In the genomic region with DNA sequence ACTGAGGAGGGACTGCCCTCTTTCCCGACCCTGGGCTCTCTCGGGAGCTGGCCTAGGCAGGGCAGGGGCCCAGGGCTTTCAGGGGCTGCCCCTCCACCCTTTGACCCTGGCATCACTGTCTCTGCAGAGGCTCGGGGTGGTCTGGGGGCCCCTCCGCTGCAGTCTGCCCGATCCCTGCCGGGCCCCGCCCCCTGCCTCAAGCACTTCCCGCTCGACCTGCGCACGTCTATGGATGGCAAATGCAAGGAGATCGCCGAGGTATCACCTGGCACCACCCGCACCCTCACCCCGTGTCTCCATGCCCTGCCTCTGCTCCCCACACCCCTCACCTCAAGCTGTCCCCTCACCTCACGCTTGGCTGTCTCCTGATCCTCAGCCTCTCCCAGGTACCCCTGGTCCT, we compare ENCODE assay signal across 12 cellular contexts. TPM values are rescaled to one million over a fixed set of nuclear protein-coding genes. Genes with fewer than 3 reads are reported as not detected.
A peak's percentile ranks its signal among the peaks of the same experiment; 100 is the strongest.
DNase-seq lines count a peak whose midpoint lies in the region; ATAC-seq and TF ChIP-seq lines count a peak whose summit lies in the region.
"Had no signal": no experiment of that assay in that cellular context is flagged by ENCODE, and none has a peak within 500 bp of the region (broad histone marks: within the 10 kb centered on the region; RNA-seq: fewer than 3 reads in every experiment).

No MANE protein-coding gene starts in this region.

- no peak for TF ChIP-seq CTCF in glutamatergic neuron (IDR thresholded peaks at IDR 0.05; ENCODE audit: partially characterized antibody, unreplicated experiment)

- H4K20me1 ChIP-seq in BLaER1 treated with 17β-estradiol and CSF1 and Interleukin-3, amounts not matched to agents 10 nM and 100 nM: peaks cover 46 to 88% (median 85%) of the 10 kb centered on the region in 11 experiments; a peak in 21 of 22 replicates

- no peaks in the 10 kb centered on the region for H3K36me3 Mint-ChIP-seq in glutamatergic neuron (ENCODE audit: unreplicated experiment)

- peaks cover 42 to 52% (median 45%) of the 10 kb centered on the region in 11 experiments for H3K36me3 ChIP-seq in BLaER1 treated with 17β-estradiol and CSF1 and Interleukin-3, amounts not matched to agents 10 nM and 100 nM
- no peaks in the 10 kb centered on the region for H3K36me3 ChIP-seq in ES-I3 (ENCODE audit: insufficient read depth, low read length)

- peaks cover 7% of the 10 kb centered on the region for H3K27me3 Mint-ChIP-seq in glutamatergic neuron (ENCODE audit: unreplicated experiment)

- H3K9me3 Mint-ChIP-seq in glutamatergic neuron (ENCODE audit: unreplicated experiment): peaks cover 7% of the 10 kb centered on the region
- H3K9me3 Mint-ChIP-seq: nephron progenitor cell had no signal

- ATAC-seq in HG02610 (IDR thresholded peaks at IDR 0.05; ENCODE audit: unreplicated experiment): no peak
- ATAC-seq: esophagus mucosa, Right ventricle myocardium inferior had no signal

- no peak overlapping the region for H3K27ac Mint-ChIP-seq in glutamatergic neuron (ENCODE audit: unreplicated experiment)
- H3K27ac Mint-ChIP-seq: nephron progenitor cell had no signal

- no peaks in the 10 kb centered on the region for H3K27me3 ChIP-seq in BLaER1 treated with 17β-estradiol and CSF1 and Interleukin-3, amounts not matched to agents 10 nM and 100 nM

- H3K4me3 Mint-ChIP-seq in glutamatergic neuron (ENCODE audit: unreplicated experiment): peak overlapping the region; percentile 55
- H3K4me3 Mint-ChIP-seq: nephron progenitor cell had no signal

- H3K4me3 ChIP-seq in BLaER1 treated with 17β-estradiol and CSF1 and Interleukin-3, amounts not matched to agents 10 nM and 100 nM: peak overlapping the region in 7 of 10 experiments; percentile 83 to 95 (median 88); a peak in 13 of 20 replicates
- H3K4me3 ChIP-seq: left ventricle myocardium inferior had no signal

- no peaks in the 10 kb centered on the region for H3K9me3 ChIP-seq in BLaER1 treated with 17β-estradiol and CSF1 and Interleukin-3, amounts not matched to agents 10 nM and 100 nM (replicated peaks in 1 of 11)
- H3K9me3 ChIP-seq in ES-I3 (ENCODE audit: control insufficient read depth, insufficient read depth, low read length): no peaks in the 10 kb centered on the region
- H3K9me3 ChIP-seq: left ventricle myocardium inferior had no signal

- DNase-seq in glutamatergic neuron: no peak
- no peak for DNase-seq in glomerular visceral epithelial cell (ENCODE audit: extremely low spot score)
- DNase-seq in GOT3 (lab: John Stamatoyannopoulos, UW): no peak
- DNase-seq: left ventricle myocardium inferior, NCI-H774, nephron progenitor cell, substantia nigra had no signal

- peaks cover 45 to 82% (median 69%) of the 10 kb centered on the region in 10 experiments for H3K4me1 ChIP-seq in BLaER1 treated with 17β-estradiol and CSF1 and Interleukin-3, amounts not matched to agents 10 nM and 100 nM
- H3K4me1 ChIP-seq in ES-I3 (ENCODE audit: insufficient read depth, low read length): peaks cover 12% of the 10 kb centered on the region; the same call in 1 of the 2 replicates

- H3K4me2 ChIP-seq in BLaER1 treated with 17β-estradiol and CSF1 and Interleukin-3, amounts not matched to agents 10 nM and 100 nM: peak overlapping the region; percentile 87 to 100 (median 97)

- peaks cover 19% of the 10 kb centered on the region for H3K4me1 Mint-ChIP-seq in glutamatergic neuron (ENCODE audit: low read depth, unreplicated experiment)

- peak overlapping the region in 9 of 11 experiments; percentile 73 to 93 (median 84); a peak in 18 of 22 replicates for H3K9ac ChIP-seq in BLaER1 treated with 17β-estradiol and CSF1 and Interleukin-3, amounts not matched to agents 10 nM and 100 nM
- H3K9ac ChIP-seq in ES-I3 (ENCODE audit: low read depth, low read length): peak overlapping the region; percentile 31; the same call in 1 of the 2 replicates

- peak overlapping the region in 8 of 11 experiments; percentile 20 to 96 (median 87); a peak in 16 of 22 replicates for H3K27ac ChIP-seq in BLaER1 treated with 17β-estradiol and CSF1 and Interleukin-3, amounts not matched to agents 10 nM and 100 nM
- H3K27ac ChIP-seq: left ventricle myocardium inferior had no signal

RNA-seq across cellular contexts. Expression of a gene that starts 5.5 kb away (rescaled TPM):
- total RNA-seq in glutamatergic neuron (ENCODE audit: unreplicated experiment): 49.3 TPM

RNA-seq across cellular contexts. Expression of a gene that starts 5.8 kb away (rescaled TPM):
- total RNA-seq in glutamatergic neuron (ENCODE audit: unreplicated experiment): not detected
- total RNA-seq: esophagus mucosa, left ventricle myocardium inferior, Right ventricle myocardium inferior had no signal

RNA-seq across cellular contexts. Expression of a gene that starts 30.7 kb away (rescaled TPM):
- 12.3 TPM for total RNA-seq in glutamatergic neuron (ENCODE audit: unreplicated experiment)

RNA-seq across cellular contexts. Expression of a gene that starts 42.7 kb away (rescaled TPM):
- total RNA-seq in glutamatergic neuron (ENCODE audit: unreplicated experiment): 33.6 TPM
